Comparison of ENCODE assay signal across 30 cellular contexts in genomic region chr5:21665525-21665924, GRCh38.
"Had no signal": no experiment of that assay in that cellular context is flagged by ENCODE, and none has a peak within 500 bp of the region (broad histone marks: within the 10 kb centered on the region; RNA-seq: fewer than 3 reads in every experiment).

No MANE protein-coding gene starts in this region.

- ATAC-seq: esophagus mucosa; foreskin keratinocyte; gastroesophageal sphincter; heart left ventricle; left lung; mucosa of descending colon; natural killer cell treated with Interleukin-12 subunit alpha and Interleukin-12 subunit beta and Interleukin-15 and Interleukin-18, amount 100 ng/mL, for 72 hours; pancreas; right lobe of liver; stimulated activated naive CD8-positive, alpha-beta T cell treated with anti-CD3 and anti-CD28 coated beads, Interleukin-15, amount 100 ng/mL, for 72 hours; upper lobe of right lung had no signal

- H3K36me3 Mint-ChIP-seq: naive B cell; natural killer cell treated with Interleukin-12 subunit alpha and Interleukin-12 subunit beta and Interleukin-15 and Interleukin-18, amount 100 ng/mL, for 72 hours had no signal

- H3K4me3 ChIP-seq: colonic mucosa, gastroesophageal sphincter, heart left ventricle, left lung, mucosa of descending colon, pancreas, right lobe of liver, suprapubic skin, transverse colon, upper lobe of right lung, uterus had no signal

- H3K27ac ChIP-seq: colonic mucosa, epithelial cell of prostate, foreskin keratinocyte, gastroesophageal sphincter, heart left ventricle, left lung, neutrophil, pancreas, right lobe of liver, suprapubic skin, transverse colon, upper lobe of right lung, uterus had no signal

- H3K4me1 ChIP-seq: colonic mucosa, gastroesophageal sphincter, heart left ventricle, left lung, pancreas, right lobe of liver, suprapubic skin, transverse colon, upper lobe of right lung, uterus had no signal

- H3K4me1 Mint-ChIP-seq: mesothelial cell of epicardium; naive B cell; neural crest cell; stimulated activated naive CD8-positive, alpha-beta T cell treated with anti-CD3 and anti-CD28 coated beads, Interleukin-15, amount 100 ng/mL, for 72 hours had no signal

- H3K9me3 ChIP-seq: colonic mucosa, gastroesophageal sphincter, mucosa of descending colon, neutrophil, pancreas, right lobe of liver, suprapubic skin, transverse colon, uterus had no signal

- H3K4me3 Mint-ChIP-seq: dendritic cell treated with granulocyte-macrophage colony-stimulating factor and Interleukin-4, amounts not matched to agents 40 ng/mL and 50 ng/mL, for 4 days; endodermal cell; mesothelial cell of epicardium; naive B cell; natural killer cell treated with Interleukin-12 subunit alpha and Interleukin-12 subunit beta and Interleukin-15 and Interleukin-18, amount 100 ng/mL, for 72 hours; neural crest cell; stimulated activated naive CD8-positive, alpha-beta T cell treated with anti-CD3 and anti-CD28 coated beads, Interleukin-15, amount 100 ng/mL, for 72 hours had no signal

- H3K27me3 ChIP-seq: colonic mucosa, foreskin keratinocyte, gastroesophageal sphincter, heart left ventricle, left lung, neutrophil, pancreas, right lobe of liver, suprapubic skin, transverse colon, upper lobe of right lung, uterus had no signal

- H3K27me3 Mint-ChIP-seq: dendritic cell treated with granulocyte-macrophage colony-stimulating factor and Interleukin-4, amounts not matched to agents 40 ng/mL and 50 ng/mL, for 4 days; naive B cell; natural killer cell treated with Interleukin-12 subunit alpha and Interleukin-12 subunit beta and Interleukin-15 and Interleukin-18, amount 100 ng/mL, for 72 hours; stimulated activated naive CD8-positive, alpha-beta T cell treated with anti-CD3 and anti-CD28 coated beads, Interleukin-15, amount 100 ng/mL, for 72 hours had no signal

- FAIRE-seq: kidney, pancreas, small intestine had no signal

- H3K27ac Mint-ChIP-seq: dendritic cell treated with granulocyte-macrophage colony-stimulating factor and Interleukin-4, amounts not matched to agents 40 ng/mL and 50 ng/mL, for 4 days; endodermal cell; mesothelial cell of epicardium; naive B cell; natural killer cell treated with Interleukin-12 subunit alpha and Interleukin-12 subunit beta and Interleukin-15 and Interleukin-18, amount 100 ng/mL, for 72 hours; stimulated activated naive CD8-positive, alpha-beta T cell treated with anti-CD3 and anti-CD28 coated beads, Interleukin-15, amount 100 ng/mL, for 72 hours had no signal

- DNase-seq: colonic mucosa; effector CD8-positive, alpha-beta T cell; endodermal cell; foreskin keratinocyte; heart left ventricle; hypothalamus; kidney; left lung; mesenchymal stem cell; mucosa of descending colon; naive B cell; pancreas; right lobe of liver; small intestine; stimulated activated CD4-positive, alpha-beta T cell treated with anti-CD3 and anti-CD28 coated beads, Interleukin-15, amount 100 ng/mL, for 24 hours; stimulated activated CD4-positive, alpha-beta T cell treated with anti-CD3 and anti-CD28 coated beads, Interleukin-2, amount 100 ng/mL, for 48 hours; stimulated activated naive CD4-positive, alpha-beta T cell; stimulated activated naive CD8-positive, alpha-beta T cell treated with anti-CD3 and anti-CD28 coated beads, Interleukin-15, amount 100 ng/mL, for 72 hours; transverse colon; upper lobe of right lung; uterus had no signal

- H3K36me3 ChIP-seq: colonic mucosa, gastroesophageal sphincter, heart left ventricle, left lung, neutrophil, pancreas, right lobe of liver, suprapubic skin, transverse colon, upper lobe of right lung, uterus had no signal
